ENCODE assay signal across 8 cellular contexts in genomic region chr2:55692740-55693139, GRCh38. TPM values are rescaled to one million over a fixed set of nuclear protein-coding genes. Genes with fewer than 3 reads are reported as not detected.
A peak's percentile ranks its signal among the peaks of the same experiment; 100 is the strongest.
DNase-seq lines count a peak whose midpoint lies in the region; ATAC-seq, FAIRE-seq and TF ChIP-seq lines count a peak whose summit lies in the region.
"Not testable (repeated sequence)": the region's sequence is repeated elsewhere in the genome, so short reads cannot be mapped to it uniquely, and the experiment has no call there.

No MANE protein-coding gene starts in this region.

- intact Hi-C loops in esophagus squamous epithelium (cut with DNase I); lower lobe of right lung (cut with DNase I): not testable (repeated sequence)

- WGBS in A549 (ENCODE audit: missing lambda C conversion rate), result 27% methylated on average over 5 of the region's 5 CpGs
- WGBS in esophagus squamous epithelium, 2 donors, result 22 to 30% methylated on average over 4 to 5 of the region's 5 CpGs

- DNase-seq in A549 (ENCODE audit: low read depth in 1 of 2, low spot score in 1 of 2); SJSA1 (ENCODE audit: low read depth in 1 of 2, low spot score in 2 of 2); adipocyte (ENCODE audit: low read depth); esophagus squamous epithelium (lab: John Stamatoyannopoulos, UW); lower lobe of right lung; retinal pigment epithelial cell (ENCODE audit: low read depth): not testable (repeated sequence)

- TF ChIP-seq POLR2A in A549 (IDR thresholded peaks at IDR 0.05; ENCODE audit: low read length); esophagus squamous epithelium (IDR thresholded peaks at IDR 0.05): not testable (repeated sequence)

- H3K9me3 ChIP-seq in A549; SJSA1 (replicated peaks); adipocyte (ENCODE audit: control insufficient read depth, low read length); esophagus squamous epithelium; lower lobe of right lung: not testable (repeated sequence)

- H3K27ac ChIP-seq in A549, result peak overlapping the region; percentile 69 to 95
- H3K27ac ChIP-seq in SJSA1, esophagus squamous epithelium, lower lobe of right lung: not testable (repeated sequence)

- POLR2A ChIA-PET in A549 (lab: Yijun Ruan, JAX), result interaction anchor here (0.5 kb wide), 1 partner anchor 423 kb away, joined by 4 read pairs; no protein-coding TSS in a partner anchor

- TF ChIP-seq RAD21 in A549 (conservative IDR thresholded peaks at IDR 0.05 in 1 of 2, IDR thresholded peaks at IDR 0.05 in 1 of 2), result not testable (repeated sequence)

- peak overlapping the region; percentile 84 for H3K9ac ChIP-seq in adipocyte (ENCODE audit: low read length)

- CTCF ChIA-PET in A549 (lab: Yijun Ruan, JAX), result not testable (repeated sequence)

- peak overlapping the region; percentile 93 for H3K4me2 ChIP-seq in A549

- peak; percentile 92 for FAIRE-seq in A549 (lab: Jason Lieb, UNC)

- not testable (repeated sequence) for TF ChIP-seq CTCF in A549 (IDR thresholded peaks at IDR 0.05); esophagus squamous epithelium (IDR thresholded peaks at IDR 0.05); lower lobe of right lung (IDR thresholded peaks at IDR 0.05); retinal pigment epithelial cell (conservative IDR thresholded peaks at IDR 0.05; ENCODE audit: low read depth, low read length)

- H3K4me1 ChIP-seq in A549 (peaks cover 13% of the 10 kb centered on the region; the same call in 2 of the 3 replicates), esophagus squamous epithelium (peaks cover 0 to 14% (median 8%) of the 10 kb centered on the region in 3 donors), lower lobe of right lung (peaks cover 18% of the 10 kb centered on the region)
- not testable (repeated sequence) for H3K4me1 ChIP-seq in SJSA1 (replicated peaks); adipocyte (ENCODE audit: control insufficient read depth, insufficient read depth, low read length)

- H3K4me3 ChIP-seq in A549, result peak overlapping the region; percentile 61
- H3K4me3 ChIP-seq in SJSA1, result peak overlapping the region; percentile 62
- peak overlapping the region; percentile 92 for H3K4me3 ChIP-seq in adipocyte (ENCODE audit: low read length)
- peak overlapping the region; percentile 76 to 86 (median 82) for H3K4me3 ChIP-seq in esophagus squamous epithelium
- H3K4me3 ChIP-seq in lower lobe of right lung, result peak overlapping the region; percentile 99
- H3K4me3 ChIP-seq in retinal pigment epithelial cell (ENCODE audit: low read length), result peak overlapping the region; percentile 99

- not testable (repeated sequence) for H3K27me3 ChIP-seq in SJSA1 (replicated peaks); adipocyte (replicated peaks; ENCODE audit: control insufficient read depth, insufficient read depth, low read length); esophagus squamous epithelium; lower lobe of right lung (ENCODE audit: low read depth)

- not testable (repeated sequence) for TF ChIP-seq EP300 in A549 (IDR thresholded peaks at IDR 0.05)

- peak; percentile 40; a peak in 5 of 6 replicates for ATAC-seq in A549
- peak; percentile 2 for ATAC-seq in GM18502 (IDR thresholded peaks at IDR 0.05; ENCODE audit: poor library complexity, unreplicated experiment)
- peak; percentile 5 for ATAC-seq in HG03175 (IDR thresholded peaks at IDR 0.05; ENCODE audit: unreplicated experiment)
- ATAC-seq in lower lobe of right lung, result not testable (repeated sequence)

- peaks cover 10% of the 10 kb centered on the region for H3K36me3 ChIP-seq in SJSA1
- not testable (repeated sequence) for H3K36me3 ChIP-seq in adipocyte (ENCODE audit: control insufficient read depth, insufficient read depth, low read length, severe bottlenecking); esophagus squamous epithelium; lower lobe of right lung

RNA-seq across cellular contexts. Expression of gene PNPT1, which starts 0.9 kb away (rescaled TPM):
- polyA plus RNA-seq in A549 (2011; rRNA removed) (58.3 and 65.9 TPM in 2 replicates), A549 (2017; fragmentation: RNase III; extraction: RNeasy Plus Mini Kit Qiagen cat#74134 plus additional on column Dnase treatment) (48.4 to 63.6 TPM (median 49.6 TPM) in 3 replicates)
- polyA plus RNA-seq in A549 (2012; cell fraction: cytosol; rRNA removed), result 18.7 and 19.5 TPM in 2 replicates
- 17.8 and 21.9 TPM in 2 replicates for polyA plus RNA-seq in A549 (2012; cell fraction: nucleus; rRNA removed)
- polyA minus RNA-seq in A549 (2011; rRNA and poly(A)+ RNA removed), result 15.0 and 21.1 TPM in 2 replicates
- total RNA-seq in SJSA1 (2014; rRNA removed; shearing (Covaris generic)), result 40.9 and 91.6 TPM in 2 replicates
- total RNA-seq in esophagus squamous epithelium (10 to 100 TPM in 3 of 4 donors, 1 to 10 TPM in 1; 6.6 to 18.3 (median 14.3) TPM), lower lobe of right lung (28.9 TPM)
